ENCODE assay signal across 9 cellular contexts in the genomic region with DNA sequence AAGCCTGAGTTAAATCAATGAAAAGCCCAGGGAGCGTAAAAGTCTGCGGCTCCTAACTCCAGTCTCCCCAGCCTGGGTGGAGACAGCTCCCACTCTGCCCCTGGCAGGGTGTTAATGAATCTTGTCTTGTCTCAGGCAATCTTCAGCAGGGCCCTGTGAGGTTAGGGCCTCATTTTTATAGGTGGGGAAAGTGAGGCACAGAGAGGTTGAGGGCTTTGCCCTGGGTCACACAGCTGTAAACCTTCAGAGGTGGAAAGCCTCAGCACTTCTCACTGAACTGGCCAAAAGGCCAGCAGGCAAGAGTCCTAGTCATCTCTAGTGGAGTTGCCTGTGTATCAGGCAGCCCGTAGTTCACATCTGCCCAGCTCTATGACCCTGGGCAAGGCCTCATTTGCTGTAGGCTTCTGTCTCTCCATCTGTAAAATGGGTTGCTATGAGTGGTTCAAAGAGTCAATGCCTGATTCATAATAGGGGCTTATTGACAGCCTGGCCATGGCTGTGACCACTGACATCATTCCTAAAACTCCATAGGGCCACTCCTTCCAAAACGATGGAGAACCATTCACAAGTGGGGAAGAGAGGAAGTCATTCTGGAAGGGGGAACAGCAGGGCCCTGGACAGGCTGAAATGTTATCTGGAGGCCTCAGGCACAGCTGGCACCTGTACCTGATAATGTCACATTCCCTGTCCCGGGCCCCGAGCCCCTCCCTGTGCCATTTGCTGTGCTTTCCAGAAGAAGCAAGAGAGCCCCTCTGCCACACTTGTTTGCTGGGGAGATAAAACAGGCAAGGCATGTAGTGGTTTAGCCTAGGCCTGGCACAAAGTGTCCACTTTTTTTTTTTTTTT. TPM values are rescaled to one million over a fixed set of nuclear protein-coding genes. Genes with fewer than 3 reads are reported as not detected.
A peak's percentile ranks its signal among the peaks of the same experiment; 100 is the strongest.
DNase-seq lines count a peak whose midpoint lies in the region; ATAC-seq and TF ChIP-seq lines count a peak whose summit lies in the region.
"Had no signal": no experiment of that assay in that cellular context is flagged by ENCODE, and none has a peak within 500 bp of the region (broad histone marks: within the 10 kb centered on the region; RNA-seq: fewer than 3 reads in every experiment).

No MANE protein-coding gene starts in this region.

- H3K4me3 ChIP-seq in muscle layer of colon (ENCODE audit: low read depth in 1 of 2, low read length in 2 of 2) (peak overlapping the region; percentile 49 to 52), upper lobe of left lung (peak overlapping the region in 3 of 4 donors; percentile 88 to 94 (median 90))

- no peaks in the 10 kb centered on the region for H3K9me3 Mint-ChIP-seq in activated naive CD4-positive, alpha-beta T cell treated with anti-CD3 and anti-CD28 coated beads, Interleukin-2, amount 10 ng/mL, durations not matched to agents 7 days and 5 days

- no peak for ATAC-seq in upper lobe of left lung (ENCODE audit: low FRiP score in 2 of 2)

- peak overlapping the region; percentile 77 for H3K4me3 Mint-ChIP-seq in activated naive CD4-positive, alpha-beta T cell treated with anti-CD3 and anti-CD28 coated beads, Interleukin-2, amount 10 ng/mL, durations not matched to agents 7 days and 5 days

- H3K27ac Mint-ChIP-seq in activated naive CD4-positive, alpha-beta T cell treated with anti-CD3 and anti-CD28 coated beads, Interleukin-2, amount 10 ng/mL, durations not matched to agents 7 days and 5 days, result peak overlapping the region; percentile 94

- WGBS in upper lobe of left lung, 2 donors, result 71 to 72% methylated on average over 5 to 6 of the region's 6 CpGs

- no peak for DNase-seq in activated naive CD4-positive, alpha-beta T cell treated with anti-CD3 and anti-CD28 coated beads, Interleukin-2, amount 10 ng/mL, durations not matched to agents 7 days and 5 days
- DNase-seq in activated naive CD4-positive, alpha-beta T cell (lab: John Stamatoyannopoulos, UW), result no peak
- DNase-seq in caudate nucleus (lab: John Stamatoyannopoulos, UW) (peak in 1 of 61 donors; percentile 51), upper lobe of left lung (no peak), NCI-H526 treated with DMSO at 0.1 percent for 48 hours (lab: John Stamatoyannopoulos, UW) (no peak), NCI-H187 (lab: John Stamatoyannopoulos, UW) (no peak), midbrain (lab: John Stamatoyannopoulos, UW) (no peak)

- H3K9me3 ChIP-seq in muscle layer of colon (ENCODE audit: low read length), result no peaks in the 10 kb centered on the region
- H3K9me3 ChIP-seq in upper lobe of left lung, result no peaks in the 10 kb centered on the region

- H3K36me3 ChIP-seq in muscle layer of colon (ENCODE audit: insufficient read depth, low read length) (peaks cover 29% of the 10 kb centered on the region), upper lobe of left lung (peaks cover 0 to 19% (median 2%) of the 10 kb centered on the region in 4 donors)

- no peak for TF ChIP-seq CTCF in upper lobe of left lung (IDR thresholded peaks at IDR 0.05)

- no peaks in the 10 kb centered on the region for H3K27me3 Mint-ChIP-seq in activated naive CD4-positive, alpha-beta T cell treated with anti-CD3 and anti-CD28 coated beads, Interleukin-2, amount 10 ng/mL, durations not matched to agents 7 days and 5 days

- peak overlapping the region; percentile 31 for H3K9ac ChIP-seq in muscle layer of colon (ENCODE audit: low read length)

- H3K4me1 Mint-ChIP-seq in activated naive CD4-positive, alpha-beta T cell treated with anti-CD3 and anti-CD28 coated beads, Interleukin-2, amount 10 ng/mL, durations not matched to agents 7 days and 5 days, result peaks cover 45% of the 10 kb centered on the region

- H3K36me3 Mint-ChIP-seq in activated naive CD4-positive, alpha-beta T cell treated with anti-CD3 and anti-CD28 coated beads, Interleukin-2, amount 10 ng/mL, durations not matched to agents 7 days and 5 days, result peaks cover 10% of the 10 kb centered on the region

- CTCF ChIA-PET in activated naive CD4-positive, alpha-beta T cell treated with anti-CD3 and anti-CD28 coated beads, Interleukin-2, amount 10 ng/mL, durations not matched to agents 7 days and 5 days (lab: Charles Lee), result no interaction called here

- H3K27me3 ChIP-seq in muscle layer of colon (ENCODE audit: control insufficient read depth in 1 of 2, insufficient read depth in 2 of 2, low read length in 2 of 2) (no peaks in the 10 kb centered on the region), upper lobe of left lung (no peaks in the 10 kb centered on the region)

- no peak for TF ChIP-seq POLR2A in upper lobe of left lung (IDR thresholded peaks at IDR 0.05)

- peaks cover 71% of the 10 kb centered on the region for H3K4me1 ChIP-seq in muscle layer of colon (ENCODE audit: insufficient read depth, low read length)
- peaks cover 39 to 70% (median 54%) of the 10 kb centered on the region in 4 donors for H3K4me1 ChIP-seq in upper lobe of left lung

- peak overlapping the region; percentile 100 for H3K27ac ChIP-seq in caudate nucleus (ENCODE audit: low read depth, low read length)
- peak overlapping the region; percentile 88 for H3K27ac ChIP-seq in muscle layer of colon (ENCODE audit: low read depth, low read length)
- H3K27ac ChIP-seq in upper lobe of left lung, result peak overlapping the region; percentile 86 to 96 (median 91)

- no peak for TF ChIP-seq EP300 in upper lobe of left lung (IDR thresholded peaks at IDR 0.05)

RNA-seq across cellular contexts. Expression of a gene that starts 6.0 kb away (rescaled TPM):
- 100 to 1,000 TPM in 1 of 6 donors, 10 to 100 TPM in 5; 51.5 to 145 (median 60.6) TPM for total RNA-seq in upper lobe of left lung

RNA-seq across cellular contexts. Expression of a gene that starts 49.4 kb away (rescaled TPM):
- total RNA-seq in upper lobe of left lung, result 1 to 10 TPM in 3 of 6 donors, under 1 TPM in 3; 0.78 to 4.2 (median 1.0) TPM
- total RNA-seq: frontal cortex had no signal
